In the genomic region with DNA sequence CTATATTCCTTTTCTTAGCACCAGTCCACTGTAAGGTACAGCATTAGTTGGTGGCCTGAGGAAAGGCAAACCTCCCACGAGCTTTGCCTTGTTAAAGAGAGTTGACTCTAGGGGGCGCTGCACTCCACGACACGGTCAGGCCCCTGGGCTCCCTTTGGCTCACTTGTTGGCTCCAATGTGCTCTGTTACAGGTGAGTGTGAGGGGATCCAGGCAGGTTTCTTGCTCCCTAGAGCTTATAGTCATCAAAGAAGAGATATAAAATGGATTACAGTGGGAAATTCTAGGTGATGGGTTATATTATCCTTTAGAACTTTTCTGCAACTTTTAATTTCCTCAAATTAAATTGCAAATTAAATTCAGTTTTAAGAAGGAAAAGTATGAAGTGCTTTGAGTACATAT, we compare ENCODE assay signal across 8 cellular contexts. TPM values are rescaled to one million over a fixed set of nuclear protein-coding genes. Genes with fewer than 3 reads are reported as not detected.
DNase-seq lines count a peak whose midpoint lies in the region; ATAC-seq and TF ChIP-seq lines count a peak whose summit lies in the region.

No MANE protein-coding gene starts in this region.

- peak; percentile 37 for ATAC-seq in HG03097 (IDR thresholded peaks at IDR 0.05; ENCODE audit: low FRiP score, unreplicated experiment)
- no peak for ATAC-seq in HG02970 (IDR thresholded peaks at IDR 0.05; ENCODE audit: low FRiP score, unreplicated experiment)

- DNase-seq in COR-L47 (lab: John Stamatoyannopoulos, UW): peak; percentile 87
- DNase-seq in NCI-H526 (lab: John Stamatoyannopoulos, UW): peak; percentile 73 to 95
- DNase-seq in activated CD4-positive, alpha-beta T cell treated with anti-CD3 and anti-CD28 coated beads, Interleukin-2, amount 50 U/mL, for 1 hour: peak; percentile 84
- DNase-seq in dermis blood vessel endothelial cell: peak; percentile 90
- DNase-seq in lower leg skin (ENCODE audit: low spot score in 2 of 2): peak; percentile 67 to 92
- DNase-seq in stimulated activated CD8-positive, alpha-beta memory T cell treated with anti-CD3 and anti-CD28 coated beads, Interleukin-12 subunit alpha, Interleukin-12 subunit beta, amount 100 ng/mL, for 1 hour (ENCODE audit: low read depth): peak; percentile 80

- H3K4me3 ChIP-seq in lower leg skin (ENCODE audit: low read depth, poor library complexity, severe bottlenecking): no peak overlapping the region

- 0 to 2% methylated on average over 4 of the region's 4 CpGs for WGBS in lower leg skin, 2 donors

- intact Hi-C loops in lower leg skin (cut with DNase I; ENCODE audit: low total_unique reads): loop anchor here (10.0 kb wide), 2 partner anchors 192 to 322 kb away; partner anchors contain the start of gene DPF1

- TF ChIP-seq CTCF in lower leg skin (IDR thresholded peaks at IDR 0.05): no peak

- TF ChIP-seq POLR2A in lower leg skin (IDR thresholded peaks at IDR 0.05): no peak

RNA-seq across cellular contexts. Expression of gene WDR87, which starts 3.7 kb away (rescaled TPM):
- total RNA-seq in dermis blood vessel endothelial cell (not detected in 2 replicates), lower leg skin (not detected)

RNA-seq across cellular contexts. Expression of gene SIPA1L3, which starts 4.3 kb away (rescaled TPM):
- total RNA-seq in dermis blood vessel endothelial cell (13.6 and 14.5 TPM in 2 replicates), lower leg skin (10 to 100 TPM; 50.0 to 69.8 (median 53.6) TPM)
